11 cellular contexts compared by ENCODE assay signal in genomic region chr1:206924549-206925115, GRCh38. TPM values are rescaled to one million over a fixed set of nuclear protein-coding genes. Genes with fewer than 3 reads are reported as not detected.
A peak's percentile ranks its signal among the peaks of the same experiment; 100 is the strongest.
DNase-seq lines count a peak whose midpoint lies in the region; ATAC-seq and TF ChIP-seq lines count a peak whose summit lies in the region.
"Had no signal": no experiment of that assay in that cellular context is flagged by ENCODE, and none has a peak within 500 bp of the region (broad histone marks: within the 10 kb centered on the region; RNA-seq: fewer than 3 reads in every experiment).

No MANE protein-coding gene starts in this region.

- no peaks in the 10 kb centered on the region for H3F3A ChIP-seq in SK-N-SH (replicated peaks; ENCODE audit: insufficient read depth)

- 82% methylated on average over 10 of the region's 10 CpGs for WGBS in SK-N-SH (ENCODE audit: low lambda C conversion rate)

- TF ChIP-seq RAD21 in SK-N-SH (IDR thresholded peaks at IDR 0.05; ENCODE audit: low read length) = no peak

- H3K79me2 ChIP-seq in SK-N-SH (ENCODE audit: insufficient read depth) = no peaks in the 10 kb centered on the region

- peaks cover 65 to 99% (median 80%) of the 10 kb centered on the region in 10 experiments for H3K4me1 ChIP-seq in BLaER1 treated with 17β-estradiol and CSF1 and Interleukin-3, amounts not matched to agents 10 nM and 100 nM
- no peaks in the 10 kb centered on the region for H3K4me1 ChIP-seq in SK-N-SH (ENCODE audit: control insufficient read depth in 1 of 2, insufficient read depth in 2 of 2, low read depth in 1 of 2, low read length in 1 of 2)

- H3K36me3 ChIP-seq in BLaER1 treated with 17β-estradiol and CSF1 and Interleukin-3, amounts not matched to agents 10 nM and 100 nM = no peaks in the 10 kb centered on the region; a peak in 1 of 22 replicates
- no peaks in the 10 kb centered on the region for H3K36me3 ChIP-seq in SK-N-SH (replicated peaks in 1 of 2; ENCODE audit: control insufficient read depth in 1 of 2, insufficient read depth in 2 of 2, low read length in 1 of 2)

- peak overlapping the region; percentile 83 to 97 (median 92) for H3K4me2 ChIP-seq in BLaER1 treated with 17β-estradiol and CSF1 and Interleukin-3, amounts not matched to agents 10 nM and 100 nM
- no peak overlapping the region for H3K4me2 ChIP-seq in SK-N-SH

- peak overlapping the region; percentile 89 to 98 (median 95) for H3K27ac ChIP-seq in BLaER1 treated with 17β-estradiol and CSF1 and Interleukin-3, amounts not matched to agents 10 nM and 100 nM
- peak overlapping the region; percentile 25 for H3K27ac ChIP-seq in RWPE1
- no peak overlapping the region for H3K27ac ChIP-seq in SK-N-SH (ENCODE audit: low read depth in 2 of 2, low read length in 1 of 2)

- H4K20me1 ChIP-seq in BLaER1 treated with 17β-estradiol and CSF1 and Interleukin-3, amounts not matched to agents 10 nM and 100 nM = no peaks in the 10 kb centered on the region
- H4K20me1 ChIP-seq in SK-N-SH (ENCODE audit: insufficient read depth) = no peaks in the 10 kb centered on the region

- DNase-seq in RWPE1 (ENCODE audit: low spot score) (no peak), DMS 273 treated with DMSO at 0.1 percent for 48 hours (lab: John Stamatoyannopoulos, UW) (no peak), dedifferentiated amniotic fluid mesenchymal stem cell (ENCODE audit: extremely low spot score) (no peak), SK-N-SH (no peak), NOMO-1 treated with dmso at 0.1 percent for 144 hours (lab: John Stamatoyannopoulos, UW; ENCODE audit: unreplicated experiment) (no peak)
- DNase-seq: NCI-H524 treated with DMSO at 0.1 percent for 48 hours, occipital lobe had no signal

- TF ChIP-seq EP300 in SK-N-SH (IDR thresholded peaks at IDR 0.05; ENCODE audit: borderline replicate concordance in 1 of 2, low read depth in 1 of 2, low read length in 1 of 2) = no peak

- H2AFZ ChIP-seq in SK-N-SH (ENCODE audit: low read depth) = no peak overlapping the region

- POLR2A ChIA-PET in RWPE1 (lab: Yijun Ruan, JAX; ENCODE audit: low non-redundant PET) = no interaction called here
- POLR2A ChIA-PET in SK-N-SH (lab: Yijun Ruan, JAX) = no interaction called here

- no peak overlapping the region for H3K4me3 ChIP-seq in BLaER1 treated with 17β-estradiol and CSF1 and Interleukin-3, amounts not matched to agents 10 nM and 100 nM
- no peak overlapping the region for H3K4me3 ChIP-seq in SK-N-SH (ENCODE audit: low read depth in 2 of 2, low read length in 1 of 2)

- ATAC-seq in GM18909 (IDR thresholded peaks at IDR 0.05; ENCODE audit: poor library complexity, unreplicated experiment) = peak; percentile 27
- ATAC-seq in HG02852 (IDR thresholded peaks at IDR 0.05; ENCODE audit: unreplicated experiment) = peak; percentile 25

- no peaks in the 10 kb centered on the region; a peak in 1 of 22 replicates for H3K9me3 ChIP-seq in BLaER1 treated with 17β-estradiol and CSF1 and Interleukin-3, amounts not matched to agents 10 nM and 100 nM (replicated peaks in 1 of 11)
- H3K9me3 ChIP-seq in SK-N-SH = no peaks in the 10 kb centered on the region

- peak overlapping the region; percentile 66 to 89 (median 82) for H3K9ac ChIP-seq in BLaER1 treated with 17β-estradiol and CSF1 and Interleukin-3, amounts not matched to agents 10 nM and 100 nM
- H3K9ac ChIP-seq in SK-N-SH = no peak overlapping the region

- no peaks in the 10 kb centered on the region for H3K9me2 ChIP-seq in SK-N-SH

- H3K27me3 ChIP-seq in BLaER1 treated with 17β-estradiol and CSF1 and Interleukin-3, amounts not matched to agents 10 nM and 100 nM = no peaks in the 10 kb centered on the region
- no peaks in the 10 kb centered on the region for H3K27me3 ChIP-seq in SK-N-SH (ENCODE audit: insufficient read depth)

- TF ChIP-seq CTCF in RWPE1 (conservative IDR thresholded peaks at IDR 0.05; ENCODE audit: low read depth) (no peak), SK-N-SH (IDR thresholded peaks at IDR 0.05) (no peak)

- CTCF ChIA-PET in RWPE1 (lab: Yijun Ruan, JAX) (interaction anchor here (1.1 kb wide), 1 partner anchor 291 kb away, joined by 3 read pairs; no protein-coding TSS in a partner anchor), SK-N-SH (lab: Yijun Ruan, JAX) (interaction anchor here (1.1 to 1.3 kb wide), 4 partner anchors 12 to 317 kb away, joined by 3 to 5 read pairs (median 3); no protein-coding TSS in a partner anchor)

TF ChIP-seq in SK-N-SH, 30 proteins besides CTCF, POLR2A, EP300 and RAD21 (continues in another document):
- TF ChIP-seq EZH2phosphoT487 (IDR thresholded peaks at IDR 0.05; ENCODE audit: borderline replicate concordance, low read depth) = no peak
- no peak for TF ChIP-seq MEF2A (IDR thresholded peaks at IDR 0.05; ENCODE audit: borderline replicate concordance, low read depth)
- TF ChIP-seq CHD2 (IDR thresholded peaks at IDR 0.05; ENCODE audit: low read length, partially characterized antibody) = no peak
- TF ChIP-seq ELF1 (IDR thresholded peaks at IDR 0.05) = no peak
- no peak for TF ChIP-seq SIN3A (IDR thresholded peaks at IDR 0.05; ENCODE audit: borderline replicate concordance, low read depth, low read length)
- TF ChIP-seq TCF12 (IDR thresholded peaks at IDR 0.05) = no peak
- TF ChIP-seq, protein P1, sequence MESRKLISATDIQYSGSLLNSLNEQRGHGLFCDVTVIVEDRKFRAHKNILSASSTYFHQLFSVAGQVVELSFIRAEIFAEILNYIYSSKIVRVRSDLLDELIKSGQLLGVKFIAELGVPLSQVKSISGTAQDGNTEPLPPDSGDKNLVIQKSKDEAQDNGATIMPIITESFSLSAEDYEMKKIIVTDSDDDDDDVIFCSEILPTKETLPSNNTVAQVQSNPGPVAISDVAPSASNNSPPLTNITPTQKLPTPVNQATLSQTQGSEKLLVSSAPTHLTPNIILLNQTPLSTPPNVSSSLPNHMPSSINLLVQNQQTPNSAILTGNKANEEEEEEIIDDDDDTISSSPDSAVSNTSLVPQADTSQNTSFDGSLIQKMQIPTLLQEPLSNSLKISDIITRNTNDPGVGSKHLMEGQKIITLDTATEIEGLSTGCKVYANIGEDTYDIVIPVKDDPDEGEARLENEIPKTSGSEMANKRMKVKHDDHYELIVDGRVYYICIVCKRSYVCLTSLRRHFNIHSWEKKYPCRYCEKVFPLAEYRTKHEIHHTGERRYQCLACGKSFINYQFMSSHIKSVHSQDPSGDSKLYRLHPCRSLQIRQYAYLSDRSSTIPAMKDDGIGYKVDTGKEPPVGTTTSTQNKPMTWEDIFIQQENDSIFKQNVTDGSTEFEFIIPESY (IDR thresholded peaks at IDR 0.05; ENCODE audit: borderline replicate concordance, low read depth) = no peak
- TF ChIP-seq MXI1 (IDR thresholded peaks at IDR 0.05; ENCODE audit: low read depth, low read length) = no peak
- TF ChIP-seq POLR2AphosphoS5 (IDR thresholded peaks at IDR 0.05; ENCODE audit: low read depth, low read length) = no peak
- no peak for TF ChIP-seq JUND (IDR thresholded peaks at IDR 0.05)
- TF ChIP-seq FOXM1 (IDR thresholded peaks at IDR 0.05; ENCODE audit: low read depth) = no peak
- TF ChIP-seq REST (IDR thresholded peaks at IDR 0.05; ENCODE audit: low read depth, low read length) = no peak
- TF ChIP-seq NFIC (IDR thresholded peaks at IDR 0.05; ENCODE audit: borderline replicate concordance) = no peak
- TF ChIP-seq GABPA (IDR thresholded peaks at IDR 0.05; ENCODE audit: low read depth) = no peak

RNA-seq across cellular contexts. Expression of gene FCMR, which starts 2.9 kb away (rescaled TPM):
- polyA plus RNA-seq in SK-N-SH (2012; rRNA removed) = 0.05 and 0.15 TPM in 2 replicates
- polyA plus RNA-seq in SK-N-SH (2012; cell fraction: cytosol; rRNA removed) = 0.03 and 0.14 TPM in 2 replicates
- not detected in 2 replicates for polyA plus RNA-seq in SK-N-SH (2012; cell fraction: nucleus; rRNA removed)

RNA-seq across cellular contexts. Expression of gene PIGR, which starts 21.6 kb away (rescaled TPM):
- not detected in 2 replicates for polyA plus RNA-seq in SK-N-SH (2012; rRNA removed)
- polyA plus RNA-seq in SK-N-SH (2012; cell fraction: cytosol; rRNA removed) = not detected in 2 replicates
- polyA plus RNA-seq in SK-N-SH (2012; cell fraction: nucleus; rRNA removed) = not detected in 2 replicates
- polyA plus RNA-seq: BJ had no signal

RNA-seq across cellular contexts. Expression of gene IL24, which starts 27.4 kb away (rescaled TPM):
- 0.03 TPM in 1 of 2 replicates, not detected in the other for polyA plus RNA-seq in SK-N-SH (2012; rRNA removed)
- polyA plus RNA-seq in SK-N-SH (2012; cell fraction: cytosol; rRNA removed) = 0.03 TPM in 1 of 2 replicates, not detected in the other
- not detected in 2 replicates for polyA plus RNA-seq in SK-N-SH (2012; cell fraction: nucleus; rRNA removed)

RNA-seq across cellular contexts. Expression of gene FCAMR, which starts 45.6 kb away (rescaled TPM):
- not detected in 2 replicates for polyA plus RNA-seq in SK-N-SH (2012; rRNA removed)
- not detected in 2 replicates for polyA plus RNA-seq in SK-N-SH (2012; cell fraction: cytosol; rRNA removed)
- polyA plus RNA-seq in SK-N-SH (2012; cell fraction: nucleus; rRNA removed) = not detected in 2 replicates
- polyA plus RNA-seq: BJ had no signal

RNA-seq across cellular contexts. Expression of gene IL20, which starts 59.2 kb away (rescaled TPM):
- not detected in 2 replicates for polyA plus RNA-seq in SK-N-SH (2012; rRNA removed)
- polyA plus RNA-seq in SK-N-SH (2012; cell fraction: cytosol; rRNA removed) = not detected in 2 replicates
- polyA plus RNA-seq in SK-N-SH (2012; cell fraction: nucleus; rRNA removed) = not detected in 2 replicates
- polyA plus RNA-seq: BJ had no signal

Comparison
In these comparisons a context has a peak if more than half of its experiments do, and no peak if none do; other contexts are left out.
1. H3K27ac ChIP-seq: peak in BLaER1 treated with 17β-estradiol and CSF1 and Interleukin-3, amounts not matched to agents 10 nM and 100 nM (11 of 11) and RWPE1 (single experiment); none in SK-N-SH (0 of 2).